ENCODE assay signal across 6 cellular contexts in the genomic region with DNA sequence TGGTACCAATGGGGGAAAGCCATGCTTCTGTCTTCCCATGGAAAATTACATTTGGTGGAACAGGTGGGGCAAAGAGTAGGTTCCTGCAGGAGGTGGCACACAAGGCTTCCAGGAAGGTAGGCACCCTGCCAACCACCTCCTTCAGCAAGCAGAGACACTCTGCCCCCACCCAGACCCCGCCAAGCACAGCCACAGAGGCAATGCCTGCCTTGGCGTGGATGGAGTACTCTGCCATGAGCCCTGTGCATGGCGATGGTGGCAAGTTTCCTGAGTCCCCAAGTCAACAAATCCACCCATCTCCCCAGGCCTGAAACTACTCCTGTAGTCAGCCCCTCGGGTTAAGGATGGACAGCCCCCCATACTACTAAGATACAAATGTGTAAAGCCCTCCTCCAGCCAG.
"Had no signal": no experiment of that assay in that cellular context is flagged by ENCODE, and none has a peak within 500 bp of the region (broad histone marks: within the 10 kb centered on the region; RNA-seq: fewer than 3 reads in every experiment).

No MANE protein-coding gene starts in this region.

- H3K9me3 Mint-ChIP-seq: IgD-negative memory B cell had no signal

- H3K27ac ChIP-seq: HL-60 had no signal

- DNase-seq: IMR-90, KBM-7 had no signal

- H3K4me3 ChIP-seq: K562 had no signal

- H3K4me3 Mint-ChIP-seq: IgD-negative memory B cell had no signal

- H3K27ac Mint-ChIP-seq: IgD-negative memory B cell had no signal

- ATAC-seq: HepG2, K562 had no signal
